1 cellular context compared by ENCODE assay signal in the genomic region with DNA sequence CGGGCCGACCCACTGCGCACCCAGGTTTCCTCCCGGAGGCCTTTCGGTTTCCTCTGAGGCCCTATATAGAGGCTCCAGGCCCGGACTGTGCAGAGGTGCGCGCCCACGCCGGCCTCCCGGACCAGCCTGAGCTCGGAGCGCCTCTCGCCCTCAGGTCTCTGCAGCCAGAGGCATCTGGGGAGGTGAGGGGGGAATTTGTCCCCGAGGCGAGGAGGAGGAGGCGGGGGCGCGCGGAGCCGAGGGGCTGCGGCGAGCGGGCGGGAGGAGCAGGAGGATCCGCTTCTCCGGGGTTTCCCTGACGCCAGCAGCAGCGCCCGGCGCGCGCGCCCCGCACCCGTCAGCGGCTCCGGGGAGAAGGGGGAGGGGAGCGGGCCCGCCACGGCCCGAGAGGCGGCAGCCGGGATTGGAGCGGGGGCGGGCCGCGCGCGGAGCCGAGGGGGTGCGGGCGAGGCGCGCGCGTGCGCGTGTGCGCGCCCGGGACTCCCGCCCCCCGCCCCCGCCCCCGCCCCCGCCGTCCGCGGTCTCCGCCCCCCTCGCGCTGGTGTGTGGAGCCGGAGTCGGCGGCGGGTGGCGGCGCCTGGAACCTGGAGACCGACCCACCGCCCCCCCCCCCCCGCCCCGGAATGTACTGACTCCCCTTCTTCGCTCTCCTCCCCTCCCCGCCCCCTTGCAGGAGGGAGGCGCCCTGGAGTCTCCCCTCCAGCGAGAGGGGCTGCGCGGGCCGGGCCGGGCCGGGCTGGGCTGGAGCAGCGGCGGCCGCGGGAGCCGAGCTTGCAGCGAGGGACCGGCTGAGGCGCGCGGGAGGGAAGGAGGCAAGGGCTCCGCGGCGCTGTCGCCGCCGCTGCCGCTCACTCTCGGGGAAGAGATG.
TF ChIP-seq lines count a peak whose summit lies in the region.

Gene NEO1 (plus strand): TSS at position 653 of the 868 bp plus-strand sequence. CDS start 213 bp downstream, at position 866.

TF ChIP-seq in H1, 55 proteins besides CTCF, POLR2A, EP300 and RAD21 (continued from another document):
- TF ChIP-seq HDAC2 (IDR thresholded peaks at IDR 0.05; ENCODE audit: borderline replicate concordance in 1 of 2, low read depth in 2 of 2, low read length in 2 of 2): peak in 1 of 2 experiments; percentile 5; a peak in 2 of 4 replicates
- TF ChIP-seq SUZ12 (IDR thresholded peaks at IDR 0.05; ENCODE audit: low read length): no peak
- TF ChIP-seq KDM4A (IDR thresholded peaks at IDR 0.05; ENCODE audit: low read depth, low read length, severe bottlenecking): peak; percentile 71
- no peak for TF ChIP-seq SIX5 (IDR thresholded peaks at IDR 0.05; ENCODE audit: low read depth, low read length)
- TF ChIP-seq YY1 (IDR thresholded peaks at IDR 0.05; ENCODE audit: low read depth, low read length): peak; percentile 61; the same call in 1 of the 2 replicates
- TF ChIP-seq KDM1A (IDR thresholded peaks at IDR 0.05; ENCODE audit: borderline replicate concordance, low read length): no peak
- TF ChIP-seq, protein P1, sequence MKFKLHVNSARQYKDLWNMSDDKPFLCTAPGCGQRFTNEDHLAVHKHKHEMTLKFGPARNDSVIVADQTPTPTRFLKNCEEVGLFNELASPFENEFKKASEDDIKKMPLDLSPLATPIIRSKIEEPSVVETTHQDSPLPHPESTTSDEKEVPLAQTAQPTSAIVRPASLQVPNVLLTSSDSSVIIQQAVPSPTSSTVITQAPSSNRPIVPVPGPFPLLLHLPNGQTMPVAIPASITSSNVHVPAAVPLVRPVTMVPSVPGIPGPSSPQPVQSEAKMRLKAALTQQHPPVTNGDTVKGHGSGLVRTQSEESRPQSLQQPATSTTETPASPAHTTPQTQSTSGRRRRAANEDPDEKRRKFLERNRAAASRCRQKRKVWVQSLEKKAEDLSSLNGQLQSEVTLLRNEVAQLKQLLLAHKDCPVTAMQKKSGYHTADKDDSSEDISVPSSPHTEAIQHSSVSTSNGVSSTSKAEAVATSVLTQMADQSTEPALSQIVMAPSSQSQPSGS (IDR thresholded peaks at IDR 0.05; ENCODE audit: low read length): no peak
- TF ChIP-seq RFX5 (IDR thresholded peaks at IDR 0.05; ENCODE audit: borderline replicate concordance, low read depth, low read length): no peak
- TF ChIP-seq HDAC6 (IDR thresholded peaks at IDR 0.05; ENCODE audit: low read depth, low read length): no peak
- no peak for TF ChIP-seq MAFK (IDR thresholded peaks at IDR 0.05; ENCODE audit: low read depth, low read length)
- TF ChIP-seq CBX8 (IDR thresholded peaks at IDR 0.05; ENCODE audit: borderline replicate concordance, low read depth, low read length): no peak
- no peak; the same call in 1 of the 2 replicates for TF ChIP-seq RBBP5 (IDR thresholded peaks at IDR 0.05; ENCODE audit: borderline replicate concordance, low read depth, low read length)
- TF ChIP-seq POLR2AphosphoS5 (IDR thresholded peaks at IDR 0.05; ENCODE audit: low read depth, low read length): peak; percentile 60
- no peak for TF ChIP-seq NRF1 (IDR thresholded peaks at IDR 0.05; ENCODE audit: low read depth, low read length)
- peak; percentile 48 for TF ChIP-seq TAF7 (optimal IDR thresholded peaks at IDR 0.05; ENCODE audit: borderline replicate concordance, low read depth, low read length)
- TF ChIP-seq BCL11A (IDR thresholded peaks at IDR 0.05; ENCODE audit: low read depth in 2 of 2, low read length in 2 of 2): no peak
- no peak for TF ChIP-seq GABPA (IDR thresholded peaks at IDR 0.05; ENCODE audit: borderline replicate concordance, insufficient read depth, low read length)
- TF ChIP-seq SIN3A (conservative IDR thresholded peaks at IDR 0.05 in 1 of 2, IDR thresholded peaks at IDR 0.05 in 1 of 2; ENCODE audit: low read depth in 1 of 2, low read length in 2 of 2): peak in 1 of 2 experiments; percentile 15; a peak in 1 of 4 replicates
- TF ChIP-seq NANOG (IDR thresholded peaks at IDR 0.05; ENCODE audit: insufficient read depth, low read depth, low read length, poor library complexity, severe bottlenecking): no peak
- TF ChIP-seq SP2 (IDR thresholded peaks at IDR 0.05; ENCODE audit: low read length): no peak
- TF ChIP-seq SAP30 (IDR thresholded peaks at IDR 0.05; ENCODE audit: insufficient read depth, insufficient replicate concordance, low read length): no peak
- TF ChIP-seq, protein P2, sequence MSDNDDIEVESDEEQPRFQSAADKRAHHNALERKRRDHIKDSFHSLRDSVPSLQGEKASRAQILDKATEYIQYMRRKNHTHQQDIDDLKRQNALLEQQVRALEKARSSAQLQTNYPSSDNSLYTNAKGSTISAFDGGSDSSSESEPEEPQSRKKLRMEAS (IDR thresholded peaks at IDR 0.05): 0 out of 2 replicates have a peak, but pooled peaks have one; percentile 26
- TF ChIP-seq BRCA1 (IDR thresholded peaks at IDR 0.05; ENCODE audit: low read depth, low read length): no peak
- no peak for TF ChIP-seq CHD1 (IDR thresholded peaks at IDR 0.05; ENCODE audit: low read depth, low read length)
- TF ChIP-seq BACH1 (IDR thresholded peaks at IDR 0.05; ENCODE audit: low read length): no peak
- TF ChIP-seq EGR1 (IDR thresholded peaks at IDR 0.05; ENCODE audit: borderline replicate concordance, low read depth, low read length): peak; percentile 47; the same call in 1 of the 2 replicates
- TF ChIP-seq CHD2 (IDR thresholded peaks at IDR 0.05; ENCODE audit: low read length): no peak
- TF ChIP-seq CEBPB (IDR thresholded peaks at IDR 0.05; ENCODE audit: low read depth, low read length): no peak
- TF ChIP-seq GTF2F1 (IDR thresholded peaks at IDR 0.05; ENCODE audit: borderline replicate concordance, low read depth, low read length): no peak
- TF ChIP-seq POU5F1 (IDR thresholded peaks at IDR 0.05; ENCODE audit: low read depth, low read length): no peak
- TF ChIP-seq TCF12 (IDR thresholded peaks at IDR 0.05; ENCODE audit: low read depth, low read length): no peak
- no peak for TF ChIP-seq JUN (IDR thresholded peaks at IDR 0.05; ENCODE audit: low read depth, low read length)
- no peak for TF ChIP-seq KDM5A (IDR thresholded peaks at IDR 0.05; ENCODE audit: low read length)
- no peak for TF ChIP-seq RXRA (IDR thresholded peaks at IDR 0.05; ENCODE audit: insufficient read depth, low read depth, low read length)
- TF ChIP-seq, protein P3, sequence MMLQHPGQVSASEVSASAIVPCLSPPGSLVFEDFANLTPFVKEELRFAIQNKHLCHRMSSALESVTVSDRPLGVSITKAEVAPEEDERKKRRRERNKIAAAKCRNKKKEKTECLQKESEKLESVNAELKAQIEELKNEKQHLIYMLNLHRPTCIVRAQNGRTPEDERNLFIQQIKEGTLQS (IDR thresholded peaks at IDR 0.05; ENCODE audit: insufficient read depth, low read depth, low read length): no peak
- peak; percentile 82 for TF ChIP-seq PHF8 (conservative IDR thresholded peaks at IDR 0.05; ENCODE audit: low read depth, low read length)
- TF ChIP-seq CHD7 (IDR thresholded peaks at IDR 0.05; ENCODE audit: insufficient replicate concordance, low read length): no peak
- TF ChIP-seq ZNF274 (IDR thresholded peaks at IDR 0.05; ENCODE audit: borderline replicate concordance, extremely low read depth, low read length): no peak
- peak; percentile 54; the same call in 1 of the 2 replicates for TF ChIP-seq TBP (IDR thresholded peaks at IDR 0.05; ENCODE audit: low read depth, low read length)
- TF ChIP-seq, protein P4, sequence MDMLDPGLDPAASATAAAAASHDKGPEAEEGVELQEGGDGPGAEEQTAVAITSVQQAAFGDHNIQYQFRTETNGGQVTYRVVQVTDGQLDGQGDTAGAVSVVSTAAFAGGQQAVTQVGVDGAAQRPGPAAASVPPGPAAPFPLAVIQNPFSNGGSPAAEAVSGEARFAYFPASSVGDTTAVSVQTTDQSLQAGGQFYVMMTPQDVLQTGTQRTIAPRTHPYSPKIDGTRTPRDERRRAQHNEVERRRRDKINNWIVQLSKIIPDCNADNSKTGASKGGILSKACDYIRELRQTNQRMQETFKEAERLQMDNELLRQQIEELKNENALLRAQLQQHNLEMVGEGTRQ (IDR thresholded peaks at IDR 0.05; ENCODE audit: low read length): no peak
- peak; percentile 43; the same call in 1 of the 2 replicates for TF ChIP-seq TEAD4 (IDR thresholded peaks at IDR 0.05; ENCODE audit: low read depth, low read length)
- TF ChIP-seq SP1 (IDR thresholded peaks at IDR 0.05; ENCODE audit: low read depth, low read length): peak; percentile 57
- peak; percentile 73 for TF ChIP-seq TAF1 (IDR thresholded peaks at IDR 0.05; ENCODE audit: low read depth, low read length)
- TF ChIP-seq CREB1 (IDR thresholded peaks at IDR 0.05): peak; percentile 77
